In genomic region chr11:36381005-36381350, GRCh38 we compare ENCODE assay signal across 1 cellular context.
TF ChIP-seq lines count a peak whose summit lies in the region.

No MANE protein-coding gene starts in this region.

TF ChIP-seq in HepG2, 621 proteins besides CTCF, POLR2A, EP300 and RAD21:
- TF ChIP-seq ZSCAN9 (CRISPR knock-in tag; IDR thresholded peaks at IDR 0.05; ENCODE audit: borderline replicate concordance) (no peak), PHF20 (CRISPR knock-in tag; IDR thresholded peaks at IDR 0.05) (no peak), ZNF672 (CRISPR knock-in tag; IDR thresholded peaks at IDR 0.05) (no peak), RORA (CRISPR knock-in tag; IDR thresholded peaks at IDR 0.05) (no peak), ARNT2 (CRISPR knock-in tag; IDR thresholded peaks at IDR 0.05; ENCODE audit: low read depth) (no peak), CENPT (CRISPR knock-in tag; IDR thresholded peaks at IDR 0.05; ENCODE audit: low read depth) (no peak), ZHX2 (IDR thresholded peaks at IDR 0.05; ENCODE audit: low read depth) (no peak), ZHX2 (CRISPR knock-in tag; IDR thresholded peaks at IDR 0.05; ENCODE audit: borderline replicate concordance) (no peak), DR1 (CRISPR knock-in tag; IDR thresholded peaks at IDR 0.05) (no peak), ZBTB2 (CRISPR knock-in tag; IDR thresholded peaks at IDR 0.05; ENCODE audit: low read depth) (no peak), MXD3 (CRISPR knock-in tag; IDR thresholded peaks at IDR 0.05) (no peak), DMTF1 (CRISPR knock-in tag; IDR thresholded peaks at IDR 0.05) (no peak), ZNF318 (CRISPR knock-in tag; IDR thresholded peaks at IDR 0.05) (no peak), HIC2 (CRISPR knock-in tag; IDR thresholded peaks at IDR 0.05; ENCODE audit: low read depth) (no peak), ARNT (IDR thresholded peaks at IDR 0.05) (no peak), HNF1B (CRISPR knock-in tag; IDR thresholded peaks at IDR 0.05) (no peak), ATM (IDR thresholded peaks at IDR 0.05; ENCODE audit: borderline replicate concordance) (no peak)
TF ChIP-seq in HepG2: peak in this region for 0.
